7 cellular contexts compared by ENCODE assay signal in genomic region chr4:88320174-88320779, GRCh38. TPM values are rescaled to one million over a fixed set of nuclear protein-coding genes. Genes with fewer than 3 reads are reported as not detected.
DNase-seq lines count a peak whose midpoint lies in the region; ATAC-seq and TF ChIP-seq lines count a peak whose summit lies in the region.

No MANE protein-coding gene starts in this region.

- H3K4me1 ChIP-seq in PC-9 (replicated peaks; ENCODE audit: insufficient read depth), result peaks cover 48% of the 10 kb centered on the region

- H4K20me1 ChIP-seq in PC-9 (ENCODE audit: insufficient read depth), result no peaks in the 10 kb centered on the region

- peak overlapping the region; percentile 32; the same call in 1 of the 2 replicates for H3K4me3 ChIP-seq in PC-9

- DNase-seq in PC-9, result peak in 1 of 2 experiments; percentile 80
- peak; percentile 63 for DNase-seq in myocyte (ENCODE audit: low read depth)
- DNase-seq in superior temporal gyrus (ENCODE audit: extremely low spot score), result no peak
- DNase-seq in GM03348 (ENCODE audit: low spot score), result no peak
- DNase-seq in DMS153 treated with DMSO at 0.1 percent for 48 hours (lab: John Stamatoyannopoulos, UW; ENCODE audit: unreplicated experiment), result no peak

- peak overlapping the region; percentile 75 for H2AFZ ChIP-seq in PC-9

- H3K4me2 ChIP-seq in PC-9, result peak overlapping the region; percentile 72

- no peaks in the 10 kb centered on the region for H3K36me3 ChIP-seq in PC-9 (ENCODE audit: low read depth)

- CTCF ChIA-PET in PC-9 (lab: Charles Lee), result interaction anchor here (0.6 kb wide), 1 partner anchor 37 kb away, joined by 3 read pairs; no protein-coding TSS in a partner anchor

- POLR2A ChIA-PET in PC-9 (lab: Charles Lee; ENCODE audit: unreplicated experiment), result interaction anchor here (0.6 kb wide), 1 partner anchor 633 kb away, joined by 5 read pairs; no protein-coding TSS in a partner anchor

- no peak for TF ChIP-seq CTCF in PC-9 (conservative IDR thresholded peaks at IDR 0.05)

- H3K27me3 ChIP-seq in PC-9 (ENCODE audit: insufficient read depth, low read depth), result no peaks in the 10 kb centered on the region

- no peaks in the 10 kb centered on the region for H3K9me3 ChIP-seq in PC-9 (ENCODE audit: insufficient read depth, low read depth)

- H3K79me2 ChIP-seq in PC-9 (ENCODE audit: low read depth), result no peaks in the 10 kb centered on the region

- ATAC-seq in GM19023 (IDR thresholded peaks at IDR 0.05; ENCODE audit: unreplicated experiment) (peak; percentile 56), HG02798 (IDR thresholded peaks at IDR 0.05; ENCODE audit: poor library complexity, unreplicated experiment) (peak; percentile 59)

- peaks cover 33% of the 10 kb centered on the region for H3F3A ChIP-seq in PC-9 (ENCODE audit: insufficient read depth, low read depth)

- no peaks in the 10 kb centered on the region for H3K9me2 ChIP-seq in PC-9 (ENCODE audit: insufficient read depth)

- peak overlapping the region; percentile 77 for H3K27ac ChIP-seq in PC-9

- intact Hi-C loops in PC-9 (cut with micrococcal nuclease; ENCODE audit: unreplicated experiment), result loop anchor here (2.0 kb wide), 1 partner anchor 35 kb away; the partner anchor contains the start of gene PPM1K

- BruUV-seq in PC-9 (replicated peaks; lab: Mats Ljungman, UMichigan), result no TSS peak

RNA-seq across cellular contexts. Expression of gene PPM1K, which starts 35.9 kb away (rescaled TPM):
- total RNA-seq in PC-9 (2021) (5.4 and 5.7 TPM in 2 replicates), myocyte (45.9 and 49.2 TPM in 2 replicates)
- 12.3 TPM for polyA plus RNA-seq in myocyte (2012)

RNA-seq across cellular contexts. Expression of gene HERC6, which starts 58.4 kb away (rescaled TPM):
- 4.9 and 5.6 TPM in 2 replicates for total RNA-seq in PC-9 (2021)
- 9.1 and 11.7 TPM in 2 replicates for total RNA-seq in myocyte
- 1.9 TPM for polyA plus RNA-seq in myocyte (2012)
